ENCODE assay signal across 16 cellular contexts in genomic region chr3:75042941-75043340, GRCh38.
"Had no signal": no experiment of that assay in that cellular context is flagged by ENCODE, and none has a peak within 500 bp of the region (broad histone marks: within the 10 kb centered on the region; RNA-seq: fewer than 3 reads in every experiment).

No MANE protein-coding gene starts in this region.

- H3K36me3 ChIP-seq: adrenal gland, thyroid gland, uterus had no signal

- H3K27ac ChIP-seq: adrenal gland, dorsolateral prefrontal cortex, thyroid gland, uterus had no signal

- H3K4me3 ChIP-seq: adrenal gland, dorsolateral prefrontal cortex, thyroid gland, uterus had no signal

- H3K36me3 Mint-ChIP-seq: activated naive CD4-positive, alpha-beta T cell treated with anti-CD3 and anti-CD28 coated beads, Interleukin-2, amount 50 U/mL, for 24 hours; stimulated activated naive B cell treated with anti-CD40 and anti-IgM and Interleukin-4, amounts not matched to agents 10 μg/mL and 1 μg/mL and 100 μg/mL, for 72 hours had no signal

- H3K4me3 Mint-ChIP-seq: activated CD4-positive, alpha-beta memory T cell treated with anti-CD3 and anti-CD28 coated beads, Interleukin-2, amount 10 ng/mL, durations not matched to agents 7 days and 5 days; activated naive CD4-positive, alpha-beta T cell treated with anti-CD3 and anti-CD28 coated beads, Interleukin-2, amount 50 U/mL, for 24 hours; activated T-cell treated with anti-CD3 and anti-CD28 coated beads, Interleukin-2, amount 50 U/mL, for 24 hours; natural killer cell treated with Interleukin-12 subunit alpha and Interleukin-12 subunit beta and Interleukin-15 and Interleukin-18, amount 100 ng/mL, for 72 hours; stimulated activated naive B cell treated with anti-CD40 and anti-IgM and Interleukin-4, amounts not matched to agents 10 μg/mL and 1 μg/mL and 100 μg/mL, for 72 hours had no signal

- ATAC-seq: esophagus mucosa; natural killer cell treated with Interleukin-12 subunit alpha and Interleukin-12 subunit beta and Interleukin-15 and Interleukin-18, amount 100 ng/mL, for 72 hours; stimulated activated naive B cell treated with anti-CD40 and anti-IgM and Interleukin-4, amounts not matched to agents 10 μg/mL and 1 μg/mL and 100 μg/mL, for 72 hours had no signal

- DNase-seq: activated CD4-positive, alpha-beta memory T cell treated with anti-CD3 and anti-CD28 coated beads, Interleukin-2, amount 10 ng/mL, durations not matched to agents 7 days and 5 days; activated CD4-positive, alpha-beta T cell treated with anti-CD3 and anti-CD28 coated beads for 4 hours; activated effector memory CD4-positive, alpha-beta T cell treated with anti-CD3 and anti-CD28 coated beads, Interleukin-2, amount 50 U/mL, for 16 hours; activated T-cell treated with anti-CD3 and anti-CD28 coated beads, Interleukin-2, amount 50 U/mL, for 24 hours; adrenal gland; dorsolateral prefrontal cortex; hippocampal formation; occipital lobe; stimulated activated CD4-positive, alpha-beta T cell treated with anti-CD3 and anti-CD28 coated beads, Interleukin-15, amount 100 ng/mL, for 24 hours; stimulated activated CD4-positive, alpha-beta T cell treated with anti-CD3 and anti-CD28 coated beads, Interleukin-4, amount 100 ng/mL, for 1 hour; stimulated activated naive B cell treated with anti-CD40 and anti-IgM and Interleukin-4, amounts not matched to agents 10 μg/mL and 1 μg/mL and 100 μg/mL, for 72 hours; thyroid gland; uterus had no signal

- H3K4me1 Mint-ChIP-seq: activated CD4-positive, alpha-beta memory T cell treated with anti-CD3 and anti-CD28 coated beads, Interleukin-2, amount 10 ng/mL, durations not matched to agents 7 days and 5 days; activated naive CD4-positive, alpha-beta T cell treated with anti-CD3 and anti-CD28 coated beads, Interleukin-2, amount 50 U/mL, for 24 hours; stimulated activated naive B cell treated with anti-CD40 and anti-IgM and Interleukin-4, amounts not matched to agents 10 μg/mL and 1 μg/mL and 100 μg/mL, for 72 hours had no signal

- H3K9me3 ChIP-seq: adrenal gland, thyroid gland had no signal

- H3K27me3 ChIP-seq: adrenal gland, thyroid gland, uterus had no signal

- H3K27ac Mint-ChIP-seq: activated CD4-positive, alpha-beta memory T cell treated with anti-CD3 and anti-CD28 coated beads, Interleukin-2, amount 10 ng/mL, durations not matched to agents 7 days and 5 days; activated naive CD4-positive, alpha-beta T cell treated with anti-CD3 and anti-CD28 coated beads, Interleukin-2, amount 50 U/mL, for 24 hours; activated T-cell treated with anti-CD3 and anti-CD28 coated beads, Interleukin-2, amount 50 U/mL, for 24 hours; natural killer cell treated with Interleukin-12 subunit alpha and Interleukin-12 subunit beta and Interleukin-15 and Interleukin-18, amount 100 ng/mL, for 72 hours; stimulated activated naive B cell treated with anti-CD40 and anti-IgM and Interleukin-4, amounts not matched to agents 10 μg/mL and 1 μg/mL and 100 μg/mL, for 72 hours had no signal

- H3K27me3 Mint-ChIP-seq: activated CD4-positive, alpha-beta memory T cell treated with anti-CD3 and anti-CD28 coated beads, Interleukin-2, amount 10 ng/mL, durations not matched to agents 7 days and 5 days; activated naive CD4-positive, alpha-beta T cell treated with anti-CD3 and anti-CD28 coated beads, Interleukin-2, amount 50 U/mL, for 24 hours; activated T-cell treated with anti-CD3 and anti-CD28 coated beads, Interleukin-2, amount 50 U/mL, for 24 hours; natural killer cell treated with Interleukin-12 subunit alpha and Interleukin-12 subunit beta and Interleukin-15 and Interleukin-18, amount 100 ng/mL, for 72 hours; stimulated activated naive B cell treated with anti-CD40 and anti-IgM and Interleukin-4, amounts not matched to agents 10 μg/mL and 1 μg/mL and 100 μg/mL, for 72 hours had no signal

- H3K4me1 ChIP-seq: adrenal gland, thyroid gland, uterus had no signal
